ENCODE assay signal across 30 cellular contexts in genomic region chr4:140382732-140383131, GRCh38. TPM values are rescaled to one million over a fixed set of nuclear protein-coding genes. Genes with fewer than 3 reads are reported as not detected.
"Had no signal": no experiment of that assay in that cellular context is flagged by ENCODE, and none has a peak within 500 bp of the region (broad histone marks: within the 10 kb centered on the region; RNA-seq: fewer than 3 reads in every experiment).

No MANE protein-coding gene starts in this region.

- FAIRE-seq: bronchial epithelial cell, TTC549 had no signal

- H3K9me3 ChIP-seq: ascending aorta had no signal

- H3K27me3 ChIP-seq: ascending aorta had no signal

- H3K4me3 ChIP-seq: ascending aorta had no signal

- ATAC-seq: activated CD4-positive, alpha-beta T cell treated with anti-CD3 and anti-CD28 coated beads for 36 hours; activated CD4-positive, CD25-positive, alpha-beta regulatory T cell treated with anti-CD3 and anti-CD28 coated beads, Interleukin-2, amount 50 U/mL, for 24 hours; activated CD8-positive, alpha-beta memory T cell treated with anti-CD3 and anti-CD28 coated beads, Interleukin-2, amount 10 ng/mL, durations not matched to agents 7 days and 5 days; activated CD8-positive, alpha-beta T cell treated with anti-CD3 and anti-CD28 coated beads, Interleukin-2, amount 10 ng/mL, durations not matched to agents 7 days and 5 days; activated naive CD8-positive, alpha-beta T cell treated with anti-CD3 and anti-CD28 coated beads, Interleukin-2, amount 50 U/mL, for 24 hours had no signal

- DNase-seq: activated CD4-positive, alpha-beta memory T cell treated with anti-CD3 and anti-CD28 coated beads, Interleukin-2, amount 10 ng/mL, durations not matched to agents 7 days and 5 days; activated CD4-positive, alpha-beta T cell treated with anti-CD3 and anti-CD28 coated beads for 1 hour; activated CD4-positive, alpha-beta T cell treated with anti-CD3 and anti-CD28 coated beads for 36 hours; activated CD4-positive, alpha-beta T cell treated with anti-CD3 and anti-CD28 coated beads for 48 hours; activated CD4-positive, alpha-beta T cell treated with anti-CD3 and anti-CD28 coated beads, Interleukin-2, amount 10 ng/mL, durations not matched to agents 7 days and 5 days; activated CD4-positive, alpha-beta T cell treated with anti-CD3 and anti-CD28 coated beads, Interleukin-2, amount 50 U/mL, for 48 hours; activated CD4-positive, CD25-positive, alpha-beta regulatory T cell; activated CD8-positive, alpha-beta memory T cell treated with anti-CD3 and anti-CD28 coated beads for 24 hours; activated CD8-positive, alpha-beta memory T cell treated with anti-CD3 and anti-CD28 coated beads, Interleukin-2, amount 10 ng/mL, durations not matched to agents 7 days and 5 days; activated CD8-positive, alpha-beta memory T cell treated with anti-CD3 and anti-CD28 coated beads, Interleukin-2, amount 50 U/mL, for 48 hours; activated CD8-positive, alpha-beta T cell treated with anti-CD3 and anti-CD28 coated beads, Interleukin-2, amount 10 ng/mL, durations not matched to agents 7 days and 5 days; activated effector memory CD4-positive, alpha-beta T cell treated with Interleukin-2 at 50 U/mL for 16 hours; activated gamma-delta T cell; activated naive CD4-positive, alpha-beta T cell treated with anti-CD3 and anti-CD28 coated beads, Interleukin-2, amount 10 ng/mL, durations not matched to agents 7 days and 5 days; activated naive CD4-positive, alpha-beta T cell treated with Interleukin-2 at 50 U/mL for 16 hours; activated naive CD8-positive, alpha-beta T cell treated with anti-CD3 and anti-CD28 coated beads, Interleukin-2, amount 10 ng/mL, durations not matched to agents 7 days and 5 days; activated naive CD8-positive, alpha-beta T cell treated with anti-CD3 and anti-CD28 coated beads, Interleukin-2, amount 50 U/mL, for 24 hours; activated T-cell treated with anti-CD3 and anti-CD28 coated beads, Interleukin-2, amount 50 U/mL, for 24 hours; activated T-cell treated with anti-CD3 and anti-CD28 coated beads, Interleukin-2, amount 50 U/mL, for 48 hours; amygdala; anterior cingulate cortex; central memory CD4-positive, alpha-beta T cell; T-helper 1 cell; T-helper 2 cell; T-helper 9 cell had no signal

- H3K27ac ChIP-seq: ascending aorta, VCaP had no signal

- H3K4me1 ChIP-seq: ascending aorta had no signal

RNA-seq across cellular contexts. Expression of gene CLGN, which starts 44.7 kb away (rescaled TPM):
- total RNA-seq: activated naive CD8-positive, alpha-beta T cell treated with anti-CD3 and anti-CD28 coated beads, Interleukin-2, amount 10 ng/mL, durations not matched to agents 7 days and 5 days; ascending aorta had no signal
